Comparison of ENCODE assay signal across 1 cellular context in genomic region chr1:112575154-112575804, GRCh38.
TF ChIP-seq lines count a peak whose summit lies in the region.

No MANE protein-coding gene starts in this region.

TF ChIP-seq in K562, 482 proteins besides CTCF, POLR2A, EP300 and RAD21 (continued from another document and continues in another):
- TF ChIP-seq RERE (CRISPR knock-in tag; IDR thresholded peaks at IDR 0.05; ENCODE audit: borderline replicate concordance) (no peak), TCFL5 (CRISPR knock-in tag; conservative IDR thresholded peaks at IDR 0.05) (no peak), EZH2 (IDR thresholded peaks at IDR 0.05; ENCODE audit: borderline replicate concordance, low read depth, low read length) (no peak), MCM7 (IDR thresholded peaks at IDR 0.05) (peak in 1 of 2 experiments; percentile 58; a peak in 1 of 4 replicates), NR2C1 (IDR thresholded peaks at IDR 0.05) (no peak), NR2C1 (tag; IDR thresholded peaks at IDR 0.05) (peak; percentile 37; the same call in 1 of the 2 replicates), BACH1 (tag; IDR thresholded peaks at IDR 0.05) (no peak), NBN (IDR thresholded peaks at IDR 0.05; ENCODE audit: low read depth) (0 out of 2 replicates have a peak, but pooled peaks have one; percentile 20), SRSF1 (IDR thresholded peaks at IDR 0.05; ENCODE audit: low read depth, low read length) (no peak), ZNF699 (CRISPR knock-in tag; IDR thresholded peaks at IDR 0.05; ENCODE audit: insufficient replicate concordance) (no peak), SMAD1 (IDR thresholded peaks at IDR 0.05; ENCODE audit: low read depth, low read length, partially characterized antibody) (no peak), ETS2 (tag; IDR thresholded peaks at IDR 0.05; ENCODE audit: borderline replicate concordance, poor library complexity, severe bottlenecking) (no peak), CEBPG (CRISPR knock-in tag; IDR thresholded peaks at IDR 0.05) (peak; percentile 74), CEBPG (tag; conservative IDR thresholded peaks at IDR 0.05 in 1 of 2, IDR thresholded peaks at IDR 0.05 in 1 of 2) (peak; percentile 53 to 78; a peak in 3 of 4 replicates), IRF9 (tag; IDR thresholded peaks at IDR 0.05) (no peak; the same call in 1 of the 2 replicates), DPF2 (IDR thresholded peaks at IDR 0.05) (peak; percentile 95), ZKSCAN8 (CRISPR knock-in tag; IDR thresholded peaks at IDR 0.05) (0 out of 2 replicates have a peak, but pooled peaks have one; percentile 23), NCOR1 (IDR thresholded peaks at IDR 0.05) (0 out of 2 replicates have a peak, but pooled peaks have one; percentile 3), RCOR1 (IDR thresholded peaks at IDR 0.05; ENCODE audit: borderline replicate concordance in 1 of 2, low read depth in 2 of 2, low read length in 2 of 2) (peak in 1 of 2 experiments; percentile 77; a peak in 2 of 4 replicates), MITF (IDR thresholded peaks at IDR 0.05) (no peak), ZBTB49 (CRISPR knock-in tag; IDR thresholded peaks at IDR 0.05; ENCODE audit: borderline replicate concordance) (no peak), NFRKB (IDR thresholded peaks at IDR 0.05; ENCODE audit: low read depth) (no peak), SMARCA4 (IDR thresholded peaks at IDR 0.05) (peak; percentile 97), ILF3 (IDR thresholded peaks at IDR 0.05; ENCODE audit: borderline replicate concordance) (no peak), MAZ (CRISPR knock-in tag; conservative IDR thresholded peaks at IDR 0.05 in 1 of 2, IDR thresholded peaks at IDR 0.05 in 1 of 2) (peak in 1 of 2 experiments; percentile 42; a peak in 1 of 4 replicates), ZNF695 (CRISPR knock-in tag; IDR thresholded peaks at IDR 0.05) (no peak), GABPB1 (CRISPR knock-in tag; IDR thresholded peaks at IDR 0.05) (peak; percentile 66), FOXK1 (CRISPR knock-in tag; IDR thresholded peaks at IDR 0.05; ENCODE audit: borderline replicate concordance) (no peak), GATAD2A (IDR thresholded peaks at IDR 0.05) (peak; percentile 29; the same call in 1 of the 2 replicates), CREB1 (IDR thresholded peaks at IDR 0.05) (no peak), CREB1 (CRISPR knock-in tag; IDR thresholded peaks at IDR 0.05) (peak; percentile 28; the same call in 1 of the 2 replicates), SMARCB1 (IDR thresholded peaks at IDR 0.05; ENCODE audit: insufficient read length, low read depth) (peak; percentile 44), DACH1 (IDR thresholded peaks at IDR 0.05; ENCODE audit: partially characterized antibody) (peak; percentile 98), TAF9B (IDR thresholded peaks at IDR 0.05; ENCODE audit: partially characterized antibody) (no peak), FOSL1 (tag; conservative IDR thresholded peaks at IDR 0.05) (peak; percentile 99), ZMIZ1 (IDR thresholded peaks at IDR 0.05; ENCODE audit: low read depth in 2 of 2, low read length in 2 of 2) (0 out of 4 replicates have a peak, but pooled peaks of 1 of the 2 experiments have one; percentile 16), ZNF239 (CRISPR knock-in tag; IDR thresholded peaks at IDR 0.05) (no peak), BRD4 (IDR thresholded peaks at IDR 0.05) (no peak), SMAD3 (CRISPR knock-in tag; conservative IDR thresholded peaks at IDR 0.05) (no peak; the same call in 1 of the 2 replicates), GATAD2B (IDR thresholded peaks at IDR 0.05; ENCODE audit: borderline replicate concordance) (peak; percentile 85; the same call in 1 of the 2 replicates), ATF1 (CRISPR knock-in tag; IDR thresholded peaks at IDR 0.05) (no peak), ATF1 (tag; IDR thresholded peaks at IDR 0.05) (no peak; the same call in 1 of the 2 replicates), KLF13 (tag; IDR thresholded peaks at IDR 0.05; ENCODE audit: borderline replicate concordance, low read depth) (no peak), RFX5 (IDR thresholded peaks at IDR 0.05; ENCODE audit: low read depth, low read length) (no peak), TRIM24 (IDR thresholded peaks at IDR 0.05) (peak in 1 of 2 experiments; percentile 78; a peak in 3 of 4 replicates), ZEB2 (IDR thresholded peaks at IDR 0.05) (peak; percentile 92), POLR2B (IDR thresholded peaks at IDR 0.05; ENCODE audit: low read depth, partially characterized antibody) (no peak), EHMT2 (IDR thresholded peaks at IDR 0.05) (peak; percentile 52; the same call in 1 of the 2 replicates), TBL1XR1 (IDR thresholded peaks at IDR 0.05; ENCODE audit: low read length in 2 of 2) (0 out of 4 replicates have a peak, but pooled peaks of 1 of the 2 experiments have one; percentile 43), POLR2H (tag; IDR thresholded peaks at IDR 0.05; ENCODE audit: low read depth) (peak; percentile 38; the same call in 1 of the 2 replicates), CHD2 (IDR thresholded peaks at IDR 0.05; ENCODE audit: low read depth, low read length) (no peak)
- TF ChIP-seq, protein P1, sequence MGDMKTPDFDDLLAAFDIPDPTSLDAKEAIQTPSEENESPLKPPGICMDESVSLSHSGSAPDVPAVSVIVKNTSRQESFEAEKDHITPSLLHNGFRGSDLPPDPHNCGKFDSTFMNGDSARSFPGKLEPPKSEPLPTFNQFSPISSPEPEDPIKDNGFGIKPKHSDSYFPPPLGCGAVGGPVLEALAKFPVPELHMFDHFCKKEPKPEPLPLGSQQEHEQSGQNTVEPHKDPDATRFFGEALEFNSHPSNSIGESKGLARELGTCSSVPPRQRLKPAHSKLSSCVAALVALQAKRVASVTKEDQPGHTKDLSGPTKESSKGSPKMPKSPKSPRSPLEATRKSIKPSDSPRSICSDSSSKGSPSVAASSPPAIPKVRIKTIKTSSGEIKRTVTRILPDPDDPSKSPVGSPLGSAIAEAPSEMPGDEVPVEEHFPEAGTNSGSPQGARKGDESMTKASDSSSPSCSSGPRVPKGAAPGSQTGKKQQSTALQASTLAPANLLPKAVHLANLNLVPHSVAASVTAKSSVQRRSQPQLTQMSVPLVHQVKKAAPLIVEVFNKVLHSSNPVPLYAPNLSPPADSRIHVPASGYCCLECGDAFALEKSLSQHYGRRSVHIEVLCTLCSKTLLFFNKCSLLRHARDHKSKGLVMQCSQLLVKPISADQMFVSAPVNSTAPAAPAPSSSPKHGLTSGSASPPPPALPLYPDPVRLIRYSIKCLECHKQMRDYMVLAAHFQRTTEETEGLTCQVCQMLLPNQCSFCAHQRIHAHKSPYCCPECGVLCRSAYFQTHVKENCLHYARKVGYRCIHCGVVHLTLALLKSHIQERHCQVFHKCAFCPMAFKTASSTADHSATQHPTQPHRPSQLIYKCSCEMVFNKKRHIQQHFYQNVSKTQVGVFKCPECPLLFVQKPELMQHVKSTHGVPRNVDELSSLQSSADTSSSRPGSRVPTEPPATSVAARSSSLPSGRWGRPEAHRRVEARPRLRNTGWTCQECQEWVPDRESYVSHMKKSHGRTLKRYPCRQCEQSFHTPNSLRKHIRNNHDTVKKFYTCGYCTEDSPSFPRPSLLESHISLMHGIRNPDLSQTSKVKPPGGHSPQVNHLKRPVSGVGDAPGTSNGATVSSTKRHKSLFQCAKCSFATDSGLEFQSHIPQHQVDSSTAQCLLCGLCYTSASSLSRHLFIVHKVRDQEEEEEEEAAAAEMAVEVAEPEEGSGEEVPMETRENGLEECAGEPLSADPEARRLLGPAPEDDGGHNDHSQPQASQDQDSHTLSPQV (IDR thresholded peaks at IDR 0.05), result peak; percentile 53; the same call in 1 of the 2 replicates
